Comparison of ENCODE assay signal across 1 cellular context in the genomic region with DNA sequence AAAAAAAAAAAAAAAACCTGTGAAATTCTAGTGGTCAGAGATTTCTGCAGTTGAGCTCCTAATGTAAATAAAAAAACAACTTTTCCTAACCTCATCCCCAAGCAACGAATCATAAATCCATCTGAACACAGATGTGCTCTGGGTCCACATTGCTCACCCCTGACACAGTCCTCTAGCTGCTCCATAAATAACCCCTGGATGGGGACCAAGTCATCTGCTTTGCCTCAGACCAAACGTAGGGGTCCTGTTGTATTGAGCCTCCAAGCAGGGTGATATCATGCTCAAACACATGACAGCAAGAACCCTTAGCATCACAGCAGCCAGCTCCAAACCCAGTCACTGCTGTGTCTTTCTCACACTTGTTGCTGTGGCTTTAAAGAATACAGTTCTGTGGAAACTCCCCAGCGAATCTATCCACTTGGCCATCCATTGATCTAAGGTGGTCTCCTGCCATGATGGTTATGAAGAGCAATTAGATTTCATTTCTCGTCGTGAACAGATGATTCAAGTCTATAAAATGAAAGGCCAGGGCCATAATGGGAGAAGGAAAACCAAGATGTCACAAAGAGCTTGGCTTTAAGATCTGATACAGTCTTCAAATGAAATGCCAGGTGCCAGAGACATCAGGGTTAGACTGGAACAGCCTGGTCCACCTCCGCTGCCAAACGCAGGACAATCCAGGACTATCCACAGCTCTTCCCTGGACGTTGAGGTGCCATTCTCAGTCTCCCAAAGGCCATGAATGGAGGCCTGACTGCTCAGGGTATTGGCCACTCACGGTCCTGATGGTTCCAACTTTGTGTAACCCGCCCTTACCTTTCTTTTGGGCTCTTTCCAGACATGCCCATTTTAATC.
TF ChIP-seq lines count a peak whose summit lies in the region.

No MANE protein-coding gene starts in this region.

TF ChIP-seq in HEK293, 187 proteins besides CTCF, POLR2A, EP300 and RAD21 (continued from another document):
- TF ChIP-seq, protein P1, sequence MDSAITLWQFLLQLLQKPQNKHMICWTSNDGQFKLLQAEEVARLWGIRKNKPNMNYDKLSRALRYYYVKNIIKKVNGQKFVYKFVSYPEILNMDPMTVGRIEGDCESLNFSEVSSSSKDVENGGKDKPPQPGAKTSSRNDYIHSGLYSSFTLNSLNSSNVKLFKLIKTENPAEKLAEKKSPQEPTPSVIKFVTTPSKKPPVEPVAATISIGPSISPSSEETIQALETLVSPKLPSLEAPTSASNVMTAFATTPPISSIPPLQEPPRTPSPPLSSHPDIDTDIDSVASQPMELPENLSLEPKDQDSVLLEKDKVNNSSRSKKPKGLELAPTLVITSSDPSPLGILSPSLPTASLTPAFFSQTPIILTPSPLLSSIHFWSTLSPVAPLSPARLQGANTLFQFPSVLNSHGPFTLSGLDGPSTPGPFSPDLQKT (IDR thresholded peaks at IDR 0.05; ENCODE audit: borderline replicate concordance, low read depth, low read length): no peak
- TF ChIP-seq ZNF2 (tag by site-specific recombination; IDR thresholded peaks at IDR 0.05): no peak
- TF ChIP-seq, protein P2, sequence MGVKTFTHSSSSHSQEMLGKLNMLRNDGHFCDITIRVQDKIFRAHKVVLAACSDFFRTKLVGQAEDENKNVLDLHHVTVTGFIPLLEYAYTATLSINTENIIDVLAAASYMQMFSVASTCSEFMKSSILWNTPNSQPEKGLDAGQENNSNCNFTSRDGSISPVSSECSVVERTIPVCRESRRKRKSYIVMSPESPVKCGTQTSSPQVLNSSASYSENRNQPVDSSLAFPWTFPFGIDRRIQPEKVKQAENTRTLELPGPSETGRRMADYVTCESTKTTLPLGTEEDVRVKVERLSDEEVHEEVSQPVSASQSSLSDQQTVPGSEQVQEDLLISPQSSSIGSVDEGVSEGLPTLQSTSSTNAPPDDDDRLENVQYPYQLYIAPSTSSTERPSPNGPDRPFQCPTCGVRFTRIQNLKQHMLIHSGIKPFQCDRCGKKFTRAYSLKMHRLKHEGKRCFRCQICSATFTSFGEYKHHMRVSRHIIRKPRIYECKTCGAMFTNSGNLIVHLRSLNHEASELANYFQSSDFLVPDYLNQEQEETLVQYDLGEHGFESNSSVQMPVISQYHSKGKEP (tag by site-specific recombination; IDR thresholded peaks at IDR 0.05): no peak
- peak; percentile 94 for TF ChIP-seq SCRT2 (tag by site-specific recombination; IDR thresholded peaks at IDR 0.05)
